Comparison of ENCODE assay signal across 27 cellular contexts in genomic region chr2:118987886-118988285, GRCh38. TPM values are rescaled to one million over a fixed set of nuclear protein-coding genes. Genes with fewer than 3 reads are reported as not detected.
A peak's percentile ranks its signal among the peaks of the same experiment; 100 is the strongest.
DNase-seq lines count a peak whose midpoint lies in the region; ATAC-seq and TF ChIP-seq lines count a peak whose summit lies in the region.
"Had no signal": no experiment of that assay in that cellular context is flagged by ENCODE, and none has a peak within 500 bp of the region (broad histone marks: within the 10 kb centered on the region; RNA-seq: fewer than 3 reads in every experiment).

No MANE protein-coding gene starts in this region.

- no peak for ATAC-seq in heart right ventricle
- ATAC-seq in HG02642 (IDR thresholded peaks at IDR 0.05; ENCODE audit: poor library complexity, unreplicated experiment), result peak; percentile 57
- peak; percentile 41 for ATAC-seq in foreskin keratinocyte
- ATAC-seq in GM21619 (IDR thresholded peaks at IDR 0.05; ENCODE audit: unreplicated experiment), result no peak
- no peak for ATAC-seq in GM21390 (IDR thresholded peaks at IDR 0.05; ENCODE audit: unreplicated experiment)
- ATAC-seq: esophagus mucosa, gastroesophageal sphincter had no signal

- H3K9me3 ChIP-seq in heart right ventricle, result no peaks in the 10 kb centered on the region
- H3K9me3 ChIP-seq: gastroesophageal sphincter, HAP-1, SK-N-SH, vagina had no signal

- no peaks in the 10 kb centered on the region for H3K4me1 Mint-ChIP-seq in activated naive CD4-positive, alpha-beta T cell treated with anti-CD3 and anti-CD28 coated beads for 36 hours (ENCODE audit: low read depth)
- H3K4me1 Mint-ChIP-seq: activated B cell treated with CpG ODN at 0.5 μM for 24 hours, mesothelial cell of epicardium had no signal

- H3K36me3 Mint-ChIP-seq in activated naive CD4-positive, alpha-beta T cell treated with anti-CD3 and anti-CD28 coated beads for 36 hours (ENCODE audit: low read depth), result no peaks in the 10 kb centered on the region
- H3K36me3 Mint-ChIP-seq: mesothelial cell of epicardium had no signal

- intact Hi-C loops in cardiac septum (cut with DNase I) (no loop called here), heart right ventricle (cut with DNase I) (no loop called here)
- intact Hi-C loops in activated naive CD4-positive, alpha-beta T cell treated with anti-CD3 and anti-CD28 coated beads for 36 hours (cut with micrococcal nuclease), result no loop called here

- no peak overlapping the region for H3K27ac ChIP-seq in heart right ventricle
- H3K27ac ChIP-seq in foreskin keratinocyte, result peak overlapping the region; percentile 71
- H3K27ac ChIP-seq: gastroesophageal sphincter, skin epidermis, vagina had no signal

- H3K27me3 ChIP-seq in heart right ventricle (peaks cover 0 to 38% (median 21%) of the 10 kb centered on the region in 7 donors), foreskin keratinocyte (peaks cover 45% of the 10 kb centered on the region)
- H3K27me3 ChIP-seq: vagina had no signal

- no peak overlapping the region for H3K4me3 ChIP-seq in heart right ventricle
- H3K4me3 ChIP-seq: gastroesophageal sphincter, HAP-1, skin epidermis, vagina had no signal

- peak; percentile 51 for DNase-seq in cardiac septum (ENCODE audit: low spot score)
- DNase-seq in heart right ventricle, result no peak
- DNase-seq in foreskin keratinocyte, result no peak
- DNase-seq in activated naive CD4-positive, alpha-beta T cell treated with anti-CD3 and anti-CD28 coated beads for 36 hours, result no peak
- DNase-seq in DMS114 treated with DMSO at 0.1 percent for 48 hours (lab: John Stamatoyannopoulos, UW; ENCODE audit: unreplicated experiment), result no peak
- DNase-seq: activated B cell treated with CpG ODN at 0.5 μM for 24 hours; activated effector memory CD4-positive, alpha-beta T cell treated with Interleukin-2 at 50 U/mL for 16 hours; amniotic stem cell; central memory CD4-positive, alpha-beta T cell; KBM-7; NCI-H2029; NK-92 treated with Interleukin-12 subunit alpha and Interleukin-12 subunit beta, amount 100 ng/mL, for 24 hours; RPMI8226; SK-N-SH; stimulated activated CD4-positive, alpha-beta T cell treated with anti-CD3 and anti-CD28 coated beads, Interleukin-2, amount 100 ng/mL, for 48 hours had no signal

- H3K27ac Mint-ChIP-seq in activated naive CD4-positive, alpha-beta T cell treated with anti-CD3 and anti-CD28 coated beads for 36 hours, result no peak overlapping the region
- H3K27ac Mint-ChIP-seq: activated B cell treated with CpG ODN at 0.5 μM for 24 hours, mesothelial cell of epicardium, progenitor cell of endocrine pancreas had no signal

- CTCF ChIA-PET in activated naive CD4-positive, alpha-beta T cell treated with anti-CD3 and anti-CD28 coated beads for 36 hours (lab: Charles Lee), result no interaction called here

- H3K36me3 ChIP-seq in heart right ventricle, result no peaks in the 10 kb centered on the region
- H3K36me3 ChIP-seq: gastroesophageal sphincter, HAP-1, vagina had no signal

- no peak for TF ChIP-seq CTCF in heart right ventricle (IDR thresholded peaks at IDR 0.05)
- TF ChIP-seq CTCF in foreskin keratinocyte (conservative IDR thresholded peaks at IDR 0.05), result no peak

- no peak overlapping the region for H3K4me3 Mint-ChIP-seq in activated naive CD4-positive, alpha-beta T cell treated with anti-CD3 and anti-CD28 coated beads for 36 hours
- H3K4me3 Mint-ChIP-seq: activated B cell treated with CpG ODN at 0.5 μM for 24 hours, mesothelial cell of epicardium had no signal

- peaks cover 8% of the 10 kb centered on the region for H3K27me3 Mint-ChIP-seq in activated naive CD4-positive, alpha-beta T cell treated with anti-CD3 and anti-CD28 coated beads for 36 hours (ENCODE audit: low read depth)

- H3K9me3 Mint-ChIP-seq in activated naive CD4-positive, alpha-beta T cell treated with anti-CD3 and anti-CD28 coated beads for 36 hours, result no peaks in the 10 kb centered on the region
- H3K9me3 Mint-ChIP-seq: activated B cell treated with CpG ODN at 0.5 μM for 24 hours had no signal

- no peaks in the 10 kb centered on the region for H3K4me1 ChIP-seq in heart right ventricle
- peaks cover 2% of the 10 kb centered on the region for H3K4me1 ChIP-seq in foreskin keratinocyte
- H3K4me1 ChIP-seq: gastroesophageal sphincter, HAP-1, vagina had no signal

- 71 to 78% methylated on average over 2 of the region's 2 CpGs for WGBS in heart right ventricle, 2 donors

RNA-seq across cellular contexts. Expression of gene MARCO, which starts 45.9 kb away (rescaled TPM):
- 0.92 TPM for total RNA-seq in cardiac septum
- 10 to 100 TPM in 3 of 10 donors, 1 to 10 TPM in 5, under 1 TPM in 2; 0.47 to 31.2 (median 3.2) TPM for total RNA-seq in heart right ventricle
- 10 to 100 TPM in 1 of 2 donors, under 1 TPM in 1; 0.66 to 10.1 TPM for polyA plus RNA-seq in heart right ventricle
- 0.11 and 0.14 TPM in 2 replicates for total RNA-seq in foreskin keratinocyte
- 0.11 and 0.22 TPM in 2 replicates for polyA plus RNA-seq in foreskin keratinocyte
- not detected for total RNA-seq in activated naive CD4-positive, alpha-beta T cell treated with anti-CD3 and anti-CD28 coated beads for 36 hours
- total RNA-seq: activated B cell treated with CpG ODN at 0.5 μM for 24 hours, NCI-H460, progenitor cell of endocrine pancreas had no signal
- polyA plus RNA-seq: neural cell, SK-N-SH had no signal

Comparison
In these comparisons a context has a peak if more than half of its experiments do, and no peak if none do; other contexts are left out.
1. ATAC-seq: peak in HG02642 (single experiment) and foreskin keratinocyte (single experiment); none in heart right ventricle (0 of 8), GM21619 (single experiment) and GM21390 (single experiment).